8 cellular contexts compared by ENCODE assay signal in genomic region chr13:21670883-21671792, GRCh38. TPM values are rescaled to one million over a fixed set of nuclear protein-coding genes. Genes with fewer than 3 reads are reported as not detected.
DNase-seq lines count a peak whose midpoint lies in the region; ATAC-seq and TF ChIP-seq lines count a peak whose summit lies in the region.

Gene FGF9 (plus strand): TSS chr13:21671073. CDS start chr13:21671913, 840 bp downstream.

- H3K9me3 ChIP-seq in right lobe of liver: no peaks in the 10 kb centered on the region

- peaks cover 15 to 29% of the 10 kb centered on the region in 2 donors for H3K27me3 ChIP-seq in right lobe of liver

- no peak for TF ChIP-seq CTCF in right lobe of liver (IDR thresholded peaks at IDR 0.05)

- ATAC-seq in GM18868 (IDR thresholded peaks at IDR 0.05; ENCODE audit: unreplicated experiment) (peak; percentile 83), HG03066 (IDR thresholded peaks at IDR 0.05; ENCODE audit: low read depth, unreplicated experiment) (peak; percentile 77), right lobe of liver (peak; percentile 93 to 94 (median 94))

- no peak within 1 kb of the TSS for H3K27ac ChIP-seq in right lobe of liver

- intact Hi-C loops in right lobe of liver (cut with DNase I): no loop called here

- 1% methylated on average over 43 of the region's 62 CpGs for WGBS in right lobe of liver (ENCODE audit: insufficient coverage, low coverage, low lambda C conversion rate, missing lambda C conversion rate)

- peaks cover 0 to 52% (median 4%) of the 10 kb centered on the region in 4 donors for H3K4me1 ChIP-seq in right lobe of liver

- peak within 1 kb of the TSS; percentile 42 to 54 (median 51) for H3K4me3 ChIP-seq in right lobe of liver

- no peak for TF ChIP-seq POLR2A in right lobe of liver (IDR thresholded peaks at IDR 0.05)

- H3K36me3 ChIP-seq in right lobe of liver: no peaks in the 10 kb centered on the region

- DNase-seq in AG20443 (ENCODE audit: low spot score): peak; percentile 90
- peak; percentile 37 to 86 for DNase-seq in NCI-H446 (lab: John Stamatoyannopoulos, UW)
- peak; percentile 61 to 68 for DNase-seq in activated CD4-positive, alpha-beta T cell treated with anti-CD3 and anti-CD28 coated beads for 24 hours (ENCODE audit: low read depth in 2 of 2)
- peak; percentile 38 to 82 for DNase-seq in dermis microvascular lymphatic vessel endothelial cell (ENCODE audit: low read depth in 2 of 2)
- peak; percentile 80 to 86 (median 83) for DNase-seq in right lobe of liver
- DNase-seq in stimulated activated CD4-positive, alpha-beta T cell treated with anti-CD3 and anti-CD28 coated beads, Interleukin-4, amount 100 ng/mL, for 48 hours (ENCODE audit: low read depth in 2 of 2): peak; percentile 64 to 76

RNA-seq across cellular contexts. Expression of gene FGF9, which starts in this region (rescaled TPM):
- not detected in 2 replicates for total RNA-seq in dermis microvascular lymphatic vessel endothelial cell
- not detected for total RNA-seq in right lobe of liver

Comparison
In these comparisons a context has a peak if more than half of its experiments do, and no peak if none do; other contexts are left out.
1. Peak in DNase-seq in dermis microvascular lymphatic vessel endothelial cell; RNA of the gene not detected or under 1 TPM.
2. Peak in DNase-seq, ATAC-seq and H3K4me3 ChIP-seq in right lobe of liver; RNA of the gene not detected or under 1 TPM.